In genomic region chr1:245091818-245092637, GRCh38 we compare ENCODE assay signal across 8 cellular contexts.
DNase-seq lines count a peak whose midpoint lies in the region; ATAC-seq lines count a peak whose summit lies in the region.

No MANE protein-coding gene starts in this region.

- H3K4me2 ChIP-seq in trophoblast cell (ENCODE audit: low read length) = no peak overlapping the region

- no peak overlapping the region for H2AFZ ChIP-seq in trophoblast cell (ENCODE audit: insufficient read depth, low read length, poor library complexity)

- peak overlapping the region; percentile 86 for H4K91ac ChIP-seq in trophoblast cell (ENCODE audit: low read depth, low read length)

- H3K9me3 ChIP-seq in esophagus (ENCODE audit: control insufficient read depth in 2 of 2, insufficient read depth in 1 of 2, low read depth in 1 of 2, low read length in 1 of 2) (no peaks in the 10 kb centered on the region), trophoblast cell (ENCODE audit: insufficient read depth, low read depth, low read length) (no peaks in the 10 kb centered on the region)

- H2BK5ac ChIP-seq in trophoblast cell (ENCODE audit: low read depth, low read length, poor library complexity) = peak overlapping the region; percentile 65

- H3K27ac ChIP-seq in esophagus (ENCODE audit: low read depth in 2 of 2, low read length in 1 of 2) (peak overlapping the region; percentile 62 to 80), trophoblast cell (ENCODE audit: low read depth, low read length) (peak overlapping the region; percentile 75)

- H3K79me2 ChIP-seq in trophoblast cell (ENCODE audit: control insufficient read depth, insufficient read depth, low read length, poor library complexity) = no peaks in the 10 kb centered on the region

- peak; percentile 98 for DNase-seq in Daoy (ENCODE audit: low read depth)
- peak; percentile 76 for DNase-seq in NCI-H460 (ENCODE audit: extremely low read depth, low read depth)
- peak; percentile 81 to 85 for DNase-seq in trophoblast cell
- no peak for DNase-seq in NCI-H2227 treated with DMSO at 0.1 percent for 48 hours (lab: John Stamatoyannopoulos, UW)
- no peak for DNase-seq in OCI-M1 (lab: John Stamatoyannopoulos, UW)

- H3K36me3 ChIP-seq in esophagus (ENCODE audit: control insufficient read depth in 2 of 2, insufficient read depth in 2 of 2, low read length in 1 of 2) (no peaks in the 10 kb centered on the region), trophoblast cell (ENCODE audit: control insufficient read depth in 1 of 2, insufficient read depth in 2 of 2, low read length in 2 of 2) (peaks cover 2 to 3% of the 10 kb centered on the region in 2 experiments)

- H3K14ac ChIP-seq in trophoblast cell (ENCODE audit: low read length) = peak overlapping the region; percentile 73

- 60 to 65% methylated on average over 12 of the region's 12 CpGs for WGBS in esophagus, 2 donors
- WGBS in trophoblast cell (ENCODE audit: extremely low coverage, insufficient coverage, insufficient read length) = no CpG with 5 or more reads among the region's 12 CpGs

- peak overlapping the region; percentile 55 for H2BK12ac ChIP-seq in trophoblast cell (ENCODE audit: low read length)

- H3K27me3 ChIP-seq in esophagus (ENCODE audit: control insufficient read depth in 1 of 2, insufficient read depth in 2 of 2, low read length in 2 of 2) (no peaks in the 10 kb centered on the region), trophoblast cell (ENCODE audit: insufficient read depth, low read length) (no peaks in the 10 kb centered on the region)

- H4K12ac ChIP-seq in trophoblast cell (ENCODE audit: low read depth, low read length) = no peak overlapping the region

- H3K18ac ChIP-seq in trophoblast cell (ENCODE audit: low read length) = no peak overlapping the region

- H3K79me1 ChIP-seq in trophoblast cell (ENCODE audit: low read length) = peaks cover 5% of the 10 kb centered on the region

- no peak for ATAC-seq in HG03045 (IDR thresholded peaks at IDR 0.05; ENCODE audit: unreplicated experiment)
- no peak for ATAC-seq in HG03039 (IDR thresholded peaks at IDR 0.05; ENCODE audit: unreplicated experiment)

- H3K4me3 ChIP-seq in esophagus (ENCODE audit: low read depth in 1 of 2, low read length in 2 of 2) (no peak overlapping the region), trophoblast cell (ENCODE audit: low read depth, low read length) (no peak overlapping the region)

- peaks cover 0 to 3% of the 10 kb centered on the region in 2 donors for H3K4me1 ChIP-seq in esophagus (ENCODE audit: control insufficient read depth in 2 of 2, insufficient read depth in 2 of 2, low read length in 1 of 2)
- peaks cover 6 to 10% of the 10 kb centered on the region in 2 experiments for H3K4me1 ChIP-seq in trophoblast cell (ENCODE audit: control insufficient read depth in 1 of 2, insufficient read depth in 2 of 2, low read length in 2 of 2)

- H3K4ac ChIP-seq in trophoblast cell (ENCODE audit: low read depth, low read length) = no peak overlapping the region

- no peak overlapping the region for H3K9ac ChIP-seq in trophoblast cell (ENCODE audit: low read length)

- no peak overlapping the region for H3K23ac ChIP-seq in trophoblast cell (ENCODE audit: low read length)

- H2BK120ac ChIP-seq in trophoblast cell (ENCODE audit: insufficient read depth, low read length, poor library complexity) = peak overlapping the region; percentile 81

- H4K8ac ChIP-seq in trophoblast cell (ENCODE audit: low read depth, low read length) = no peak overlapping the region

- no peak overlapping the region for H2AK5ac ChIP-seq in trophoblast cell (ENCODE audit: low read length)

Comparison
In these comparisons a context has a peak if more than half of its experiments do, and no peak if none do; other contexts are left out.
1. DNase-seq: peak in Daoy (single experiment), NCI-H460 (single experiment) and trophoblast cell (2 of 2); none in NCI-H2227 treated with DMSO at 0.1 percent for 48 hours (single experiment) and OCI-M1 (single experiment).